Comparison of ENCODE assay signal across 2 cellular contexts in the genomic region with DNA sequence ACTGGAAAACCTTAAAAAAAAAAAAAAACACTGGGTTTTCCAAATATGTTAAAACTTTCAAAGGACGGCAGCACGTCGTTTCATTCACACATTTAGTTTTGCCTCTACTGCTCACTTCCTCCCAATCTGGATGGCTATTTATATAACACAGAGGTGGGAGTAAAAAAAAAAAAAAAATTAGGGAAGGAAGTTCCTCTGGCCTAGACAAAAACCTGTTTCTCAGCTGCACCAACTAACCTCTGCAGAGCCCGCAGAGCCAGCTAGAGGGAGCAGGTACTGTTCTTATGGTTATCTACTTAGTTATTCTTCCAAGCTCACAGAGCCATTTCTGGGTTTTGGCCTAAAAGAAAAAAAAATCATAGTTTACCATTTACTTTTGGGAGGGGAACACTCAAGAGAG.
TF ChIP-seq lines count a peak whose summit lies in the region.

No MANE protein-coding gene starts in this region.

TF ChIP-seq in SK-N-SH, 30 proteins besides CTCF, POLR2A, EP300 and RAD21 (continued from another document):
- TF ChIP-seq, protein P1, sequence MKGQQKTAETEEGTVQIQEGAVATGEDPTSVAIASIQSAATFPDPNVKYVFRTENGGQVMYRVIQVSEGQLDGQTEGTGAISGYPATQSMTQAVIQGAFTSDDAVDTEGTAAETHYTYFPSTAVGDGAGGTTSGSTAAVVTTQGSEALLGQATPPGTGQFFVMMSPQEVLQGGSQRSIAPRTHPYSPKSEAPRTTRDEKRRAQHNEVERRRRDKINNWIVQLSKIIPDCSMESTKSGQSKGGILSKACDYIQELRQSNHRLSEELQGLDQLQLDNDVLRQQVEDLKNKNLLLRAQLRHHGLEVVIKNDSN (IDR thresholded peaks at IDR 0.05; ENCODE audit: borderline replicate concordance, low read depth): no peak
- TF ChIP-seq TCF12 (IDR thresholded peaks at IDR 0.05) (no peak), FOSL2 (IDR thresholded peaks at IDR 0.05; ENCODE audit: borderline replicate concordance, low read depth) (no peak), TEAD4 (IDR thresholded peaks at IDR 0.05; ENCODE audit: borderline replicate concordance, insufficient read depth) (no peak), FOXJ3 (CRISPR knock-in tag; IDR thresholded peaks at IDR 0.05) (no peak)
TF ChIP-seq in SK-N-SH: peak in this region for 0.

TF ChIP-seq in SK-N-SH treated with all-trans-retinoic acid at 6 μM for 48 hours, 23 proteins besides CTCF, POLR2A, EP300 and RAD21 (continued from another document):
- TF ChIP-seq CSRNP3 (CRISPR knock-in tag; IDR thresholded peaks at IDR 0.05) (no peak), OSR1 (CRISPR knock-in tag; IDR thresholded peaks at IDR 0.05) (no peak), RARB (CRISPR knock-in tag; IDR thresholded peaks at IDR 0.05) (no peak), PPARA (CRISPR knock-in tag; IDR thresholded peaks at IDR 0.05; ENCODE audit: borderline replicate concordance) (no peak)
- TF ChIP-seq, protein P2, sequence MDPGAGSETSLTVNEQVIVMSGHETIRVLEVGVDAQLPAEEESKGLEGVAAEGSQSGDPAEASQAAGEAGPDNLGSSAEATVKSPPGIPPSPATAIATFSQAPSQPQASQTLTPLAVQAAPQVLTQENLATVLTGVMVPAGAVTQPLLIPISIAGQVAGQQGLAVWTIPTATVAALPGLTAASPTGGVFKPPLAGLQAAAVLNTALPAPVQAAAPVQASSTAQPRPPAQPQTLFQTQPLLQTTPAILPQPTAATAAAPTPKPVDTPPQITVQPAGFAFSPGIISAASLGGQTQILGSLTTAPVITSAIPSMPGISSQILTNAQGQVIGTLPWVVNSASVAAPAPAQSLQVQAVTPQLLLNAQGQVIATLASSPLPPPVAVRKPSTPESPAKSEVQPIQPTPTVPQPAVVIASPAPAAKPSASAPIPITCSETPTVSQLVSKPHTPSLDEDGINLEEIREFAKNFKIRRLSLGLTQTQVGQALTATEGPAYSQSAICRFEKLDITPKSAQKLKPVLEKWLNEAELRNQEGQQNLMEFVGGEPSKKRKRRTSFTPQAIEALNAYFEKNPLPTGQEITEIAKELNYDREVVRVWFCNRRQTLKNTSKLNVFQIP (CRISPR knock-in tag; IDR thresholded peaks at IDR 0.05; ENCODE audit: borderline replicate concordance, low read depth): no peak
TF ChIP-seq in SK-N-SH treated with all-trans-retinoic acid at 6 μM for 48 hours: peak in this region for 0.
